9 cellular contexts compared by ENCODE assay signal in the genomic region with DNA sequence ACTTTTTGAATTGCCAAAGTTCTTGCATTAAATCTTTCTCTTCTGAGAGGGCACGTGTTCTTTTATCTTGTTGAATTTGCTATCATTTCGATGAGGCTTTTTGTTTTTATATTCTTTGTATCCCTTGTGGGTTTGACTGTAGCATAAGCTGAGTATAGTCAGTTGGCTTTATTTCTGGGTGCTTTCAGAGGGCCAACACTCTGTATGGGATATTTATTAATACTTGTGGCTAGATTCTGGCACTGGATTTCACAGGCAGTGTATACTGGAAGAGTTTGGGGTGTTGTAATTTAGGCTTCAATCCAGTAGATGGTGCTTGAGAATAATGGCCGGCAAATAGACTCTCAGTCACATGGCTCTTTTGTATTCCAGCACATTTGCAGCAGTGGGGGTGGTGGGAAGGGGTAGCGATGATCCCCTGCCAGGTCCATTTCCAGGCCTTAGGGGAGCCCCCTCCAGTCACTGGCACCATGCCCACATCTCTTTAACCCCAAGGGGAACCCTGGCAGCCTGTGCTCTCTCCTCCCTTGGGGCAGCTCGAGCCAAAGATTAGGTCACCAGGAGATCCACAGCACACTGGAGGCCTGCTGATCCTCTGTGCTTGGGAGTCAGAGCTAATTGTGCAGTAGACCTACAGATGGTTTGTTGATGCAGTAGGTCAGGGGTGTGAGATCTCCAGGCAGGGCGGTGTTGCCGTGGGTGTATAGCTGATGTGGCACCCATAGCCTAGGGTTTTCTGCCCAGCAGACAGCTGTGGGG.
DNase-seq lines count a peak whose midpoint lies in the region; ATAC-seq, FAIRE-seq and TF ChIP-seq lines count a peak whose summit lies in the region.
"Had no signal": no experiment of that assay in that cellular context is flagged by ENCODE, and none has a peak within 500 bp of the region (broad histone marks: within the 10 kb centered on the region; RNA-seq: fewer than 3 reads in every experiment).

No MANE protein-coding gene starts in this region.

- TF ChIP-seq CTCF in OCI-LY1 (IDR thresholded peaks at IDR 0.05; ENCODE audit: low read length) (peak; percentile 41; the same call in 1 of the 2 replicates), H1 (IDR thresholded peaks at IDR 0.05; ENCODE audit: control extremely low read depth in 1 of 3, insufficient read depth in 1 of 3, low read depth in 1 of 3, low read length in 3 of 3) (peak in 2 of 3 experiments; percentile 43 to 60; a peak in 2 of 4 replicates), neural cell (IDR thresholded peaks at IDR 0.05; ENCODE audit: poor library complexity, severe bottlenecking) (peak; percentile 60)

- H2BK5ac ChIP-seq in H1 (ENCODE audit: low read depth, low read length): no peak overlapping the region

- H2BK120ac ChIP-seq in H1 (replicated peaks; ENCODE audit: low read depth, low read length): no peak overlapping the region

- CTCF ChIA-PET in H1 (lab: Charles Lee; ENCODE audit: partially characterized antibody): interaction anchor here (0.7 to 7.4 kb wide), 17 partner anchors 7 to 445 kb away, joined by 3 to 85 read pairs (median 4); no protein-coding TSS in a partner anchor

- no peaks in the 10 kb centered on the region for H3K23me2 ChIP-seq in H1 (ENCODE audit: low read depth, low read length)

- WGBS in H1 (ENCODE audit: extremely low coverage in 1 of 2, insufficient coverage in 1 of 2, insufficient read length in 1 of 2, insufficient replicate concordance in 2 of 2, low coverage in 1 of 2, low lambda C conversion rate in 2 of 2, missing lambda C conversion rate in 1 of 2), 2 experiments: 81% methylated on average over 7 of the region's 7 CpGs; no CpG with 5 or more reads in 1 of the 2 experiments

- H3K4me3 ChIP-seq in OCI-LY1 (ENCODE audit: low read depth, low read length, poor library complexity, severe bottlenecking) (no peak overlapping the region), H1 (ENCODE audit: extremely low read depth in 1 of 4, insufficient read depth in 2 of 4, low read depth in 3 of 4, low read length in 4 of 4) (no peak overlapping the region), neural cell (ENCODE audit: low read length) (no peak overlapping the region)

- peak overlapping the region; percentile 23; the same call in 1 of the 2 replicates for H2BK20ac ChIP-seq in H1 (ENCODE audit: low read length)

- H4K20me1 ChIP-seq in OCI-LY1 (ENCODE audit: insufficient read depth, low read length) (no peaks in the 10 kb centered on the region), H1 (replicated peaks in 1 of 2; ENCODE audit: control insufficient read depth in 1 of 2, insufficient read depth in 2 of 2, low read length in 2 of 2) (no peaks in the 10 kb centered on the region), neural cell (ENCODE audit: insufficient read depth) (no peaks in the 10 kb centered on the region)

- H3K9me2 ChIP-seq in OCI-LY1 (ENCODE audit: low read depth, low read length) (no peaks in the 10 kb centered on the region), neural cell (ENCODE audit: insufficient read depth, low read length) (no peaks in the 10 kb centered on the region)

- H3K4ac ChIP-seq in H1 (replicated peaks; ENCODE audit: insufficient read length, low read depth, low read length): peak overlapping the region; percentile 3

- H4K91ac ChIP-seq in H1 (replicated peaks; ENCODE audit: insufficient read length, low read length): peak overlapping the region; percentile 45

- no peak overlapping the region for H3K56ac ChIP-seq in H1 (replicated peaks; ENCODE audit: insufficient read length, low read depth, low read length)

- H4K8ac ChIP-seq in H1 (ENCODE audit: extremely low read depth, insufficient read depth, low read length): no peak overlapping the region; the same call in 1 of the 2 replicates

- POLR2A ChIA-PET in H1 (lab: Charles Lee; ENCODE audit: partially characterized antibody): no interaction called here

- H3K27me3 ChIP-seq in OCI-LY1 (ENCODE audit: insufficient read depth, low read length) (no peaks in the 10 kb centered on the region), H1 (replicated peaks in 1 of 4; ENCODE audit: control insufficient read depth in 3 of 4, extremely low read depth in 1 of 4, insufficient read depth in 3 of 4, low read length in 3 of 4) (no peaks in the 10 kb centered on the region), neural cell (ENCODE audit: insufficient read depth, low read depth, low read length) (no peaks in the 10 kb centered on the region)

- peak; percentile 58 for DNase-seq in NCI-H2171 treated with DMSO at 0.1 percent for 48 hours (lab: John Stamatoyannopoulos, UW)
- no peak for DNase-seq in NCI-H2171 (lab: John Stamatoyannopoulos, UW)
- peak in 1 of 2 experiments; percentile 56 for DNase-seq in H1 (ENCODE audit: low read depth in 1 of 2, low spot score in 2 of 2)
- no peak for DNase-seq in activated CD4-positive, alpha-beta T cell treated with anti-CD3 and anti-CD28 coated beads, Interleukin-2, amount 50 U/mL, for 4 hours

- H2AFZ ChIP-seq in OCI-LY1 (ENCODE audit: low read length): no peak overlapping the region
- peak overlapping the region; percentile 92 for H2AFZ ChIP-seq in H1 (ENCODE audit: low read length)
- no peak overlapping the region for H2AFZ ChIP-seq in neural cell (ENCODE audit: low read depth, low read length)

- H3K14ac ChIP-seq in H1 (ENCODE audit: insufficient read length): no peak overlapping the region

- H3K9me3 ChIP-seq in OCI-LY1 (ENCODE audit: low read length) (no peaks in the 10 kb centered on the region), H1 (ENCODE audit: insufficient read depth in 2 of 2, low read depth in 1 of 2, low read length in 1 of 2) (no peaks in the 10 kb centered on the region), neural cell (ENCODE audit: low read length) (no peaks in the 10 kb centered on the region)

- no peak overlapping the region for H2AK5ac ChIP-seq in H1 (ENCODE audit: low read depth, low read length)

- TF ChIP-seq RAD21 in H1 (IDR thresholded peaks at IDR 0.05 in 1 of 2, conservative IDR thresholded peaks at IDR 0.05 in 1 of 2; ENCODE audit: low read depth in 2 of 2, low read length in 2 of 2): peak; percentile 42 to 52; a peak in 3 of 4 replicates
- TF ChIP-seq RAD21 in neural cell (conservative IDR thresholded peaks at IDR 0.05): peak; percentile 60

- H3K27ac ChIP-seq in OCI-LY1 (ENCODE audit: low read depth, low read length, poor library complexity, severe bottlenecking) (no peak overlapping the region), H1 (ENCODE audit: low read depth, low read length) (no peak overlapping the region), neural cell (ENCODE audit: low read length) (no peak overlapping the region)

- H3K36me3 ChIP-seq in OCI-LY1 (ENCODE audit: insufficient read depth, low read length) (no peaks in the 10 kb centered on the region), H1 (ENCODE audit: control insufficient read depth in 2 of 4, insufficient read depth in 4 of 4, low read length in 3 of 4) (no peaks in the 10 kb centered on the region), neural cell (ENCODE audit: insufficient read depth, low read length) (no peaks in the 10 kb centered on the region)

- H3K4me1 ChIP-seq in OCI-LY1 (ENCODE audit: insufficient read depth, low read length, severe bottlenecking) (no peaks in the 10 kb centered on the region), H1 (replicated peaks in 1 of 4; ENCODE audit: control insufficient read depth in 3 of 4, insufficient read depth in 4 of 4, low read length in 3 of 4) (peaks cover 0 to 6% (median 2%) of the 10 kb centered on the region in 4 experiments; a peak in 3 of 7 replicates)

- TF ChIP-seq EP300 in H1 (IDR thresholded peaks at IDR 0.05; ENCODE audit: borderline replicate concordance in 1 of 2, low read depth in 2 of 2, low read length in 2 of 2) (no peak), neural cell (conservative IDR thresholded peaks at IDR 0.05; ENCODE audit: poor library complexity, severe bottlenecking) (no peak)

- no peaks in the 10 kb centered on the region for H3F3A ChIP-seq in OCI-LY1 (ENCODE audit: insufficient read depth, low read length)
- H3F3A ChIP-seq in neural cell (ENCODE audit: insufficient read depth, low read length, poor library complexity, severe bottlenecking): no peaks in the 10 kb centered on the region

- no peak overlapping the region for H4K5ac ChIP-seq in H1 (ENCODE audit: insufficient read length, low read depth, low read length)

- ATAC-seq in GM18505 (IDR thresholded peaks at IDR 0.05; ENCODE audit: unreplicated experiment): no peak
- no peak for ATAC-seq in HG03196 (IDR thresholded peaks at IDR 0.05; ENCODE audit: unreplicated experiment)

- H3K9ac ChIP-seq in OCI-LY1 (ENCODE audit: low read length) (no peak overlapping the region), H1 (replicated peaks in 1 of 4; ENCODE audit: extremely low read depth in 1 of 4, low read depth in 3 of 4, low read length in 3 of 4) (no peak overlapping the region), neural cell (ENCODE audit: low read length) (no peak overlapping the region)

- no peaks in the 10 kb centered on the region for H3K79me1 ChIP-seq in H1 (ENCODE audit: low read depth, low read length)

- no peak for FAIRE-seq in H1 (lab: Jason Lieb, UNC)
- FAIRE-seq: G401.6 had no signal

- H3K18ac ChIP-seq in H1 (ENCODE audit: extremely low read depth, low read length): 0 out of 2 replicates have a peak overlapping the region, but pooled peaks have one; percentile 39

- H2BK12ac ChIP-seq in H1 (ENCODE audit: low read depth, low read length): 0 out of 2 replicates have a peak overlapping the region, but pooled peaks have one; percentile 64

- H3K79me2 ChIP-seq in OCI-LY1 (ENCODE audit: insufficient read depth, low read length) (no peaks in the 10 kb centered on the region), H1 (ENCODE audit: control insufficient read depth in 1 of 2, insufficient read depth in 2 of 2, low read length in 2 of 2) (no peaks in the 10 kb centered on the region), neural cell (replicated peaks; ENCODE audit: insufficient read depth, low read length) (no peaks in the 10 kb centered on the region)

- no peak for TF ChIP-seq POLR2A in H1 (IDR thresholded peaks at IDR 0.05; ENCODE audit: control extremely low read depth in 1 of 2, low read depth in 2 of 2, low read length in 2 of 2)
- no peak for TF ChIP-seq POLR2A in GM18505 (IDR thresholded peaks at IDR 0.05; ENCODE audit: borderline replicate concordance, extremely low read depth, insufficient read depth, insufficient read length)

- H2BK15ac ChIP-seq in H1 (ENCODE audit: low read length): no peak overlapping the region; the same call in 1 of the 2 replicates

- no peak overlapping the region for H3K23ac ChIP-seq in H1 (ENCODE audit: insufficient read length)

- no peak overlapping the region for H3K4me2 ChIP-seq in OCI-LY1 (ENCODE audit: low read length)
- no peak overlapping the region for H3K4me2 ChIP-seq in H1 (ENCODE audit: insufficient read depth in 1 of 2, low read depth in 2 of 2, low read length in 2 of 2)
- H3K4me2 ChIP-seq in neural cell (ENCODE audit: low read length): no peak overlapping the region

TF ChIP-seq in H1, 55 proteins besides CTCF, POLR2A, EP300 and RAD21 (continues in another document):
- TF ChIP-seq ASH2L (IDR thresholded peaks at IDR 0.05; ENCODE audit: low read length) (no peak), CTBP2 (IDR thresholded peaks at IDR 0.05; ENCODE audit: borderline replicate concordance, insufficient read depth, insufficient read length, low read length) (peak; percentile 52)

TF ChIP-seq in neural cell, 6 proteins besides CTCF, POLR2A, EP300 and RAD21:
- no peak for TF ChIP-seq TAF1 (IDR thresholded peaks at IDR 0.05; ENCODE audit: low read depth)
- TF ChIP-seq SMC3 (conservative IDR thresholded peaks at IDR 0.05; ENCODE audit: poor library complexity): peak; percentile 61
TF ChIP-seq in neural cell: peak in this region for 1.
